10 cellular contexts compared by ENCODE assay signal in genomic region chr1:49358036-49358435, GRCh38.
"Had no signal": no experiment of that assay in that cellular context is flagged by ENCODE, and none has a peak within 500 bp of the region (broad histone marks: within the 10 kb centered on the region; RNA-seq: fewer than 3 reads in every experiment).

No MANE protein-coding gene starts in this region.

- H3K27me3 Mint-ChIP-seq: IgD-negative memory B cell had no signal

- H3K9me3 ChIP-seq: HAP-1 had no signal

- H3K4me3 Mint-ChIP-seq: HFFc6, IgD-negative memory B cell had no signal

- H3K4me2 ChIP-seq: KMS-11 had no signal

- H3K4me3 ChIP-seq: GM23248, HAP-1 had no signal

- H3K4me1 Mint-ChIP-seq: IgD-negative memory B cell had no signal

- H3K36me3 ChIP-seq: HAP-1 had no signal

- H3K4me1 ChIP-seq: HAP-1 had no signal

- H3K36me3 Mint-ChIP-seq: IgD-negative memory B cell had no signal

- H3K9ac ChIP-seq: GM23248, KMS-11 had no signal

- H3K27ac Mint-ChIP-seq: HFFc6, IgD-negative memory B cell had no signal

- ATAC-seq: HCT116, HepG2 had no signal

- H3K27ac ChIP-seq: GM23248, KMS-11 had no signal

- DNase-seq: GM23248, GOT3, H7, HFFc6, KBM-7 had no signal

- H2AFZ ChIP-seq: GM23248 had no signal
